ENCODE assay signal across 8 cellular contexts in the genomic region with DNA sequence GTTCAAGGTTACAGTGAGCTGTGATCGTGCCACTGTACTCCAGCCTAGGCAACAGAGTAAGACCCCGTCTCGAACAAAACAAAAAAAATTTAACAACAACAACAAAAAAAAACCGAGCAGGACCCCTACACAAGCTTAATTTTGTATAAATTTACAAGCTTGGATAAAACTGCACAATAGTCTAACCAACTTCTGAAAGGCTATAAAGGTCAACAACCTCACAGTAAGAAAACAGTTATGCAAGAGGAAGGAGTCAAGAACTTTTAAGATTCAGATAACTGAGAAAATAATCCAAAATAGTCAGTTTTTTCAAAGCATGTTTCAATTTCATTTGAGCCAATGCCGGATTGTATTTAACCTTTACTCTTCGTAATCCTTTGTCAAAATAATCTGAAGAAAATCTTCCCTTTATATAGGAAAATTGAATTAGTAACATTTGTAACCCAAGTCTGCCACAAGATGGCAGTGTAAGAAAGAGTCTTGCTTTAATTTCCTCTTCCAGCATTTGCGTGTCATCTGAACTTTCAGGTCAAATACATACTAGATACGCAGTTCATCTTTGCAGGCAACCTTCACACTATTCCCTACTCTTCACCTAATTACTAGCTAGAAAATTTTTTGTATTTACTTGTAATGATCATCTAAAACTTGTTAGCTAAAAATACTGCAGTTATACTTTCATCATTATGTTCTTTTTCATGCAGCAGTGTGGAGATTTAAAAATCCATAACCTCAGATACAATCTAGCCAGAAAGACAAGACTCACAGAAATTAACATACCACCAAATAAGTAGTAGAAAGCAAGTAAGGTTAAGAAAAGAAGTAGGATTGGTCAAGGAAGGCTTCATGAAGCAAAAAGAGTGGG. TPM values are rescaled to one million over a fixed set of nuclear protein-coding genes. Genes with fewer than 3 reads are reported as not detected.
DNase-seq lines count a peak whose midpoint lies in the region; ATAC-seq and TF ChIP-seq lines count a peak whose summit lies in the region.

No MANE protein-coding gene starts in this region.

- no peaks in the 10 kb centered on the region for H3K27me3 ChIP-seq in parathyroid adenoma (ENCODE audit: control insufficient read depth, insufficient read depth, low read length)

- H3K4me1 ChIP-seq in parathyroid adenoma: peaks cover 5% of the 10 kb centered on the region

- peaks cover 37% of the 10 kb centered on the region for H3K4me1 Mint-ChIP-seq in activated CD4-positive, alpha-beta T cell treated with anti-CD3 and anti-CD28 coated beads for 36 hours
- H3K4me1 Mint-ChIP-seq in activated CD8-positive, alpha-beta T cell treated with anti-CD3 and anti-CD28 coated beads, Interleukin-2, amount 10 ng/mL, durations not matched to agents 7 days and 5 days (ENCODE audit: low read depth): peaks cover 42% of the 10 kb centered on the region

- CTCF ChIA-PET in activated CD4-positive, alpha-beta T cell treated with anti-CD3 and anti-CD28 coated beads for 36 hours (lab: Charles Lee): interaction anchor here (0.6 to 5.7 kb wide), 38 partner anchors 8 to 363 kb away, joined by 3 to 81 read pairs (median 4); a partner anchor contains a TSS
- CTCF ChIA-PET in activated CD8-positive, alpha-beta T cell treated with anti-CD3 and anti-CD28 coated beads, Interleukin-2, amount 10 ng/mL, durations not matched to agents 7 days and 5 days (lab: Charles Lee): interaction anchor here (0.6 to 9.9 kb wide), 48 partner anchors 9 to 528 kb away, joined by 3 to 151 read pairs (median 4); a partner anchor contains a TSS

- TF ChIP-seq CTCF in parathyroid adenoma (IDR thresholded peaks at IDR 0.05): peak; percentile 86

- no peaks in the 10 kb centered on the region for H3K36me3 ChIP-seq in parathyroid adenoma (ENCODE audit: control insufficient read depth, insufficient read depth, low read length)

- peak overlapping the region; percentile 56 for H2AFZ ChIP-seq in parathyroid adenoma

- H3K27ac ChIP-seq in parathyroid adenoma: no peak overlapping the region

- H3K27ac Mint-ChIP-seq in activated CD4-positive, alpha-beta T cell treated with anti-CD3 and anti-CD28 coated beads for 36 hours: peak overlapping the region; percentile 44
- H3K27ac Mint-ChIP-seq in activated CD8-positive, alpha-beta T cell treated with anti-CD3 and anti-CD28 coated beads, Interleukin-2, amount 10 ng/mL, durations not matched to agents 7 days and 5 days: peak overlapping the region; percentile 13

- no peaks in the 10 kb centered on the region for H3K9me3 Mint-ChIP-seq in activated CD4-positive, alpha-beta T cell treated with anti-CD3 and anti-CD28 coated beads for 36 hours (ENCODE audit: low read depth)
- no peaks in the 10 kb centered on the region for H3K9me3 Mint-ChIP-seq in activated CD8-positive, alpha-beta T cell treated with anti-CD3 and anti-CD28 coated beads, Interleukin-2, amount 10 ng/mL, durations not matched to agents 7 days and 5 days (ENCODE audit: insufficient read depth)

- intact Hi-C loops in activated CD4-positive, alpha-beta T cell treated with anti-CD3 and anti-CD28 coated beads for 36 hours (cut with DNase I, micrococcal nuclease): loop anchor here (1.0 to 5.0 kb wide), 7 partner anchors 16 to 545 kb away; a partner anchor contains a TSS
- intact Hi-C loops in posterior vena cava (cut with DNase I): loop anchor here in 1 of 2 donors (10.0 kb wide), 1 partner anchor 278 kb away; no protein-coding TSS in a partner anchor

- peak; percentile 71 for ATAC-seq in activated CD4-positive, alpha-beta T cell treated with anti-CD3 and anti-CD28 coated beads for 36 hours
- ATAC-seq in HG02759 (IDR thresholded peaks at IDR 0.05; ENCODE audit: unreplicated experiment): peak; percentile 57
- peak; percentile 65 for ATAC-seq in activated CD8-positive, alpha-beta T cell treated with anti-CD3 and anti-CD28 coated beads, Interleukin-2, amount 10 ng/mL, durations not matched to agents 7 days and 5 days

- H3K4me3 Mint-ChIP-seq in activated CD4-positive, alpha-beta T cell treated with anti-CD3 and anti-CD28 coated beads for 36 hours: no peak overlapping the region
- H3K4me3 Mint-ChIP-seq in activated CD8-positive, alpha-beta T cell treated with anti-CD3 and anti-CD28 coated beads, Interleukin-2, amount 10 ng/mL, durations not matched to agents 7 days and 5 days: no peak overlapping the region

- no peak for DNase-seq in activated CD4-positive, alpha-beta T cell treated with anti-CD3 and anti-CD28 coated beads for 36 hours
- DNase-seq in activated CD4-positive, alpha-beta T cell treated with anti-CD3 and anti-CD28 coated beads for 48 hours: no peak
- DNase-seq in NCI-H2227 treated with DMSO at 0.1 percent for 48 hours (lab: John Stamatoyannopoulos, UW): peak; percentile 55
- DNase-seq in activated CD8-positive, alpha-beta T cell treated with anti-CD3 and anti-CD28 coated beads, Interleukin-2, amount 10 ng/mL, durations not matched to agents 7 days and 5 days: peak; percentile 52
- peak; percentile 67 for DNase-seq in foreskin melanocyte
- no peak for DNase-seq in posterior vena cava (ENCODE audit: low spot score)

- no peaks in the 10 kb centered on the region for H3K27me3 Mint-ChIP-seq in activated CD4-positive, alpha-beta T cell treated with anti-CD3 and anti-CD28 coated beads for 36 hours
- no peaks in the 10 kb centered on the region for H3K27me3 Mint-ChIP-seq in activated CD8-positive, alpha-beta T cell treated with anti-CD3 and anti-CD28 coated beads, Interleukin-2, amount 10 ng/mL, durations not matched to agents 7 days and 5 days (ENCODE audit: low read depth)

- H3K4me3 ChIP-seq in parathyroid adenoma (ENCODE audit: low read depth, low read length): no peak overlapping the region

- no peaks in the 10 kb centered on the region for H3K9me3 ChIP-seq in parathyroid adenoma (ENCODE audit: control insufficient read depth, low read length)

- H3K9ac ChIP-seq in parathyroid adenoma: no peak overlapping the region

- H3K36me3 Mint-ChIP-seq in activated CD4-positive, alpha-beta T cell treated with anti-CD3 and anti-CD28 coated beads for 36 hours (ENCODE audit: low read depth): peaks cover 49% of the 10 kb centered on the region
- H3K36me3 Mint-ChIP-seq in activated CD8-positive, alpha-beta T cell treated with anti-CD3 and anti-CD28 coated beads, Interleukin-2, amount 10 ng/mL, durations not matched to agents 7 days and 5 days (ENCODE audit: low read depth): peaks cover 41% of the 10 kb centered on the region

- no peak overlapping the region for H3K4me2 ChIP-seq in parathyroid adenoma (ENCODE audit: low read length)

- H3K79me2 ChIP-seq in parathyroid adenoma: peaks cover 2% of the 10 kb centered on the region

- POLR2A ChIA-PET in activated CD4-positive, alpha-beta T cell treated with anti-CD3 and anti-CD28 coated beads for 36 hours (lab: Charles Lee): interaction anchor here (1.4 kb wide), 1 partner anchor 16 kb away, joined by 5 read pairs; a partner anchor contains a TSS
- POLR2A ChIA-PET in activated CD8-positive, alpha-beta T cell treated with anti-CD3 and anti-CD28 coated beads, Interleukin-2, amount 10 ng/mL, durations not matched to agents 7 days and 5 days (lab: Charles Lee): interaction anchor here (8.6 kb wide), 1 partner anchor 15 kb away, joined by 77 read pairs; a partner anchor contains a TSS

RNA-seq across cellular contexts. Expression of a gene that starts 5.8 kb away (rescaled TPM):
- 10 to 100 TPM; 57.4 to 67.0 TPM for total RNA-seq in activated CD4-positive, alpha-beta T cell treated with anti-CD3 and anti-CD28 coated beads for 36 hours
- 10 to 100 TPM; 35.3 to 38.3 TPM for total RNA-seq in activated CD8-positive, alpha-beta T cell treated with anti-CD3 and anti-CD28 coated beads, Interleukin-2, amount 10 ng/mL, durations not matched to agents 7 days and 5 days
- 10 to 100 TPM; 28.9 to 31.1 TPM for total RNA-seq in posterior vena cava

RNA-seq across cellular contexts. Expression of a gene that starts 16.2 kb away (rescaled TPM):
- 10 to 100 TPM; 39.4 to 41.8 TPM for total RNA-seq in activated CD4-positive, alpha-beta T cell treated with anti-CD3 and anti-CD28 coated beads for 36 hours
- 10 to 100 TPM; 29.7 to 32.3 TPM for total RNA-seq in activated CD8-positive, alpha-beta T cell treated with anti-CD3 and anti-CD28 coated beads, Interleukin-2, amount 10 ng/mL, durations not matched to agents 7 days and 5 days
- total RNA-seq in posterior vena cava: 10 to 100 TPM; 11.9 to 15.5 TPM

RNA-seq across cellular contexts. Expression of a gene that starts 21.5 kb away (rescaled TPM):
- 10 to 100 TPM; 21.6 to 23.5 TPM for total RNA-seq in activated CD4-positive, alpha-beta T cell treated with anti-CD3 and anti-CD28 coated beads for 36 hours
- 10 to 100 TPM; 21.8 to 22.0 TPM for total RNA-seq in activated CD8-positive, alpha-beta T cell treated with anti-CD3 and anti-CD28 coated beads, Interleukin-2, amount 10 ng/mL, durations not matched to agents 7 days and 5 days
- total RNA-seq in posterior vena cava: 10 to 100 TPM; 12.4 to 15.0 TPM

Comparison
In these comparisons a context has a peak if more than half of its experiments do, and no peak if none do; other contexts are left out.
1. DNase-seq: peak in NCI-H2227 treated with DMSO at 0.1 percent for 48 hours (single experiment), activated CD8-positive, alpha-beta T cell treated with anti-CD3 and anti-CD28 coated beads, Interleukin-2, amount 10 ng/mL, durations not matched to agents 7 days and 5 days (single experiment) and foreskin melanocyte (single experiment); none in activated CD4-positive, alpha-beta T cell treated with anti-CD3 and anti-CD28 coated beads for 36 hours (single experiment), activated CD4-positive, alpha-beta T cell treated with anti-CD3 and anti-CD28 coated beads for 48 hours (single experiment) and posterior vena cava (single experiment).
2. Peak in every context shown above with its lines, with median percentiles within 50 percentile points of each other: ATAC-seq.